Comparison of ENCODE assay signal across 23 cellular contexts in genomic region chr9:73579823-73580222, GRCh38.
"Had no signal": no experiment of that assay in that cellular context is flagged by ENCODE, and none has a peak within 500 bp of the region (broad histone marks: within the 10 kb centered on the region; RNA-seq: fewer than 3 reads in every experiment).

No MANE protein-coding gene starts in this region.

- H3K9me3 ChIP-seq: ovary, psoas muscle, spleen, testis, tibial artery had no signal

- ATAC-seq: effector memory CD8-positive, alpha-beta T cell; left cardiac atrium; left ventricle myocardium superior; natural killer cell; psoas muscle; right cardiac atrium; stimulated activated memory B cell treated with anti-CD40 and anti-IgM and Interleukin-4, amounts not matched to agents 10 μg/mL and 1 μg/mL and 100 μg/mL, for 72 hours; stimulated activated naive CD8-positive, alpha-beta T cell treated with anti-CD3 and anti-CD28 coated beads, Interleukin-15, Interleukin-2, amounts not matched to agents 100 U/mL and 50 U/mL, for 24 hours had no signal

- H3K27me3 ChIP-seq: ovary, spleen, testis, tibial artery had no signal

- H3K4me1 Mint-ChIP-seq: memory B cell; natural killer cell; stimulated activated memory B cell treated with anti-CD40 and anti-IgM and Interleukin-4, amounts not matched to agents 10 μg/mL and 1 μg/mL and 100 μg/mL, for 72 hours had no signal

- H3K9me3 Mint-ChIP-seq: memory B cell; natural killer cell; stimulated activated memory B cell treated with anti-CD40 and anti-IgM and Interleukin-4, amounts not matched to agents 10 μg/mL and 1 μg/mL and 100 μg/mL, for 72 hours; type B pancreatic cell had no signal

- H3K4me1 ChIP-seq: psoas muscle, spleen, testis, tibial artery had no signal

- H3K36me3 ChIP-seq: ovary, spleen, tibial artery had no signal

- H3K27me3 Mint-ChIP-seq: effector memory CD8-positive, alpha-beta T cell; memory B cell; stimulated activated memory B cell treated with anti-CD40 and anti-IgM and Interleukin-4, amounts not matched to agents 10 μg/mL and 1 μg/mL and 100 μg/mL, for 72 hours had no signal

- H3K27ac Mint-ChIP-seq: effector memory CD8-positive, alpha-beta T cell; memory B cell; natural killer cell; stimulated activated memory B cell treated with anti-CD40 and anti-IgM and Interleukin-4, amounts not matched to agents 10 μg/mL and 1 μg/mL and 100 μg/mL, for 72 hours; type B pancreatic cell had no signal

- DNase-seq: cortex of kidney; effector memory CD8-positive, alpha-beta T cell; head of caudate nucleus; kidney; left cardiac atrium; left ventricle myocardium superior; natural killer cell; occipital lobe; ovary; posterior cingulate gyrus; psoas muscle; right cardiac atrium; spleen; stimulated activated CD4-positive, alpha-beta T cell treated with anti-CD3 and anti-CD28 coated beads, Interleukin-4, amount 100 ng/mL, for 4 hours; stimulated activated naive CD8-positive, alpha-beta T cell treated with anti-CD3 and anti-CD28 coated beads, Interleukin-15, Interleukin-2, amounts not matched to agents 100 U/mL and 50 U/mL, for 24 hours; substantia nigra; testis; tibial artery had no signal

- H3K4me3 ChIP-seq: lung, ovary, psoas muscle, skin epidermis, spleen, testis, tibial artery had no signal

- H3K27ac ChIP-seq: ovary, psoas muscle, skin epidermis, spleen, testis, tibial artery had no signal

- H3K36me3 Mint-ChIP-seq: memory B cell; natural killer cell; stimulated activated memory B cell treated with anti-CD40 and anti-IgM and Interleukin-4, amounts not matched to agents 10 μg/mL and 1 μg/mL and 100 μg/mL, for 72 hours; type B pancreatic cell had no signal

- H3K4me3 Mint-ChIP-seq: effector memory CD8-positive, alpha-beta T cell; memory B cell; natural killer cell; stimulated activated memory B cell treated with anti-CD40 and anti-IgM and Interleukin-4, amounts not matched to agents 10 μg/mL and 1 μg/mL and 100 μg/mL, for 72 hours; type B pancreatic cell had no signal
